ENCODE assay signal across 1 cellular context in genomic region chr10:86936661-86937501, GRCh38.
TF ChIP-seq lines count a peak whose summit lies in the region.

No MANE protein-coding gene starts in this region.

TF ChIP-seq in GM23338, 12 proteins besides CTCF, POLR2A, EP300 and RAD21 (continued from another document):
- TF ChIP-seq REST (IDR thresholded peaks at IDR 0.05; ENCODE audit: unreplicated experiment) (no peak), NANOG (IDR thresholded peaks at IDR 0.05; ENCODE audit: borderline replicate concordance) (no peak), POLR2AphosphoS5 (IDR thresholded peaks at IDR 0.05; ENCODE audit: low read depth) (no peak; the same call in 1 of the 2 replicates), ZNF331 (CRISPR knock-in tag; IDR thresholded peaks at IDR 0.05; ENCODE audit: low read depth) (no peak)
